ENCODE assay signal across 27 cellular contexts in the genomic region with DNA sequence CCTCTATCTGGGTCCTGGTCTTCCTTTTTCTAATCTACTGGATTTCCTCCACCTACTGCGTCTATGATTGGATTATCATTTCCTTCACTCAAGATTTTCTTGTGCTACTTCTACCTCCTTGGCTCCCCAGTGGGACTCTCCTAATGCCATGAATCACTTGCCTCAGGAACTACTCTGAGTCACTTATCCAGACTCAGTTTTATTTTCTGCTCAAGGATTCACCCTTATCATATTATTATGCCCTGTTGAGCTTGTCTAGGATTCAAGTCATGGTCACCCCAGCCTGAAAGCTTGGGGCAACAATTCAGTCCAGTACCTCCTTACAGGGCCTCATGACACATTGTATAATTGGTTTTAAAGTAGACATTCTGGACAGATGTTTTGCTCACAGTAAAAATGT.
"Had no signal": no experiment of that assay in that cellular context is flagged by ENCODE, and none has a peak within 500 bp of the region (broad histone marks: within the 10 kb centered on the region; RNA-seq: fewer than 3 reads in every experiment).

No MANE protein-coding gene starts in this region.

- H3K27ac ChIP-seq: dorsolateral prefrontal cortex, epithelial cell of prostate, esophagus muscularis mucosa, gastrocnemius medialis, hepatocyte, left lung, neural progenitor cell, prostate gland, right atrium auricular region, testis, tibial artery had no signal

- H3K4me1 ChIP-seq: gastrocnemius medialis, left lung, prostate gland, right atrium auricular region, testis had no signal

- H3K27ac Mint-ChIP-seq: naive thymus-derived CD4-positive, alpha-beta T cell; nephron; neural progenitor cell; stimulated activated memory B cell treated with anti-CD40 and anti-IgM and Interleukin-4, amounts not matched to agents 10 μg/mL and 1 μg/mL and 100 μg/mL, for 72 hours; type B pancreatic cell had no signal

- H3K9me3 Mint-ChIP-seq: nephron, neural progenitor cell, type B pancreatic cell had no signal

- H3K36me3 Mint-ChIP-seq: naive thymus-derived CD4-positive, alpha-beta T cell; stimulated activated memory B cell treated with anti-CD40 and anti-IgM and Interleukin-4, amounts not matched to agents 10 μg/mL and 1 μg/mL and 100 μg/mL, for 72 hours had no signal

- H3K4me2 ChIP-seq: hepatocyte, neural progenitor cell had no signal

- H3K9me3 ChIP-seq: esophagus muscularis mucosa, gastrocnemius medialis, prostate gland, right atrium auricular region, testis, tibial artery had no signal

- DNase-seq: dorsolateral prefrontal cortex; effector CD4-positive, alpha-beta T cell; gastrocnemius medialis; head of caudate nucleus; left cardiac atrium; left lung; mesendoderm; midbrain; naive thymus-derived CD4-positive, alpha-beta T cell; stimulated activated CD4-positive, alpha-beta T cell treated with anti-CD3 and anti-CD28 coated beads, Interleukin-2, amount 100 ng/mL, for 24 hours; stimulated activated CD4-positive, alpha-beta T cell treated with anti-CD3 and anti-CD28 coated beads, Interleukin-4, amount 100 ng/mL, for 24 hours; stimulated activated naive CD8-positive, alpha-beta T cell treated with anti-CD3 and anti-CD28 coated beads, Interleukin-15, Interleukin-2, amounts not matched to agents 100 U/mL and 50 U/mL, for 24 hours; substantia nigra; testis; tibial artery had no signal

- H3K4me3 ChIP-seq: dorsolateral prefrontal cortex, esophagus muscularis mucosa, gastrocnemius medialis, hepatocyte, left lung, neural progenitor cell, prostate gland, right atrium auricular region, testis, tibial artery had no signal

- H2AFZ ChIP-seq: hepatocyte, neural progenitor cell had no signal

- H3K27me3 Mint-ChIP-seq: naive thymus-derived CD4-positive, alpha-beta T cell; stimulated activated memory B cell treated with anti-CD40 and anti-IgM and Interleukin-4, amounts not matched to agents 10 μg/mL and 1 μg/mL and 100 μg/mL, for 72 hours; type B pancreatic cell had no signal

- H3K4me3 Mint-ChIP-seq: naive thymus-derived CD4-positive, alpha-beta T cell; nephron; neural progenitor cell; stimulated activated memory B cell treated with anti-CD40 and anti-IgM and Interleukin-4, amounts not matched to agents 10 μg/mL and 1 μg/mL and 100 μg/mL, for 72 hours; type B pancreatic cell had no signal

- H3K4me1 Mint-ChIP-seq: naive thymus-derived CD4-positive, alpha-beta T cell; neural progenitor cell; stimulated activated memory B cell treated with anti-CD40 and anti-IgM and Interleukin-4, amounts not matched to agents 10 μg/mL and 1 μg/mL and 100 μg/mL, for 72 hours had no signal

- FAIRE-seq: colon, islet of Langerhans had no signal

- ATAC-seq: gastrocnemius medialis; left cardiac atrium; left lung; naive thymus-derived CD4-positive, alpha-beta T cell; sciatic nerve; stimulated activated memory B cell treated with anti-CD40 and anti-IgM and Interleukin-4, amounts not matched to agents 10 μg/mL and 1 μg/mL and 100 μg/mL, for 72 hours; stimulated activated naive CD8-positive, alpha-beta T cell treated with anti-CD3 and anti-CD28 coated beads, Interleukin-15, Interleukin-2, amounts not matched to agents 100 U/mL and 50 U/mL, for 24 hours had no signal

- H3K27me3 ChIP-seq: dorsolateral prefrontal cortex, esophagus muscularis mucosa, gastrocnemius medialis, hepatocyte, left lung, neural progenitor cell, right atrium auricular region, testis, tibial artery had no signal

- H3K36me3 ChIP-seq: esophagus muscularis mucosa, gastrocnemius medialis, left lung, neural progenitor cell, prostate gland, right atrium auricular region, tibial artery had no signal
